In the genomic region with DNA sequence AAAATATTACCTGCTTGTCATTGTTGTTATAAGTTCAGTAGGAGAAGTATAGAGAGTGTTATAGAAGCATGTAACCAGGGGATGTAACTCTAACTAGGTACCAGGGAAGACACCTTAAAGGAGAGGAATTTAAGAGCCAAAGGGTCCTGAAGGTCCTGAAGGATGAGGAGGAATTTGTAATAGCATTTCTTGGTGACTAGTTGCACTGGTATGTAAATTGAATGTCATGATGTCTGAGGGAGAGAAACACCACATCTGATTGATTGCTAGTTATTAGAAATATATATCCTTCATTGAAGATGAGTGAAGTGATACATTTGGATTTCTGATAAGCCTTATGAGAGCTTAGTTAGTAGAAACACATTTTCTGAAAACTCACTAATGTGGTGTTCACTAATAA, we compare ENCODE assay signal across 20 cellular contexts.
DNase-seq lines count a peak whose midpoint lies in the region; ATAC-seq and TF ChIP-seq lines count a peak whose summit lies in the region.
"Had no signal": no experiment of that assay in that cellular context is flagged by ENCODE, and none has a peak within 500 bp of the region (broad histone marks: within the 10 kb centered on the region; RNA-seq: fewer than 3 reads in every experiment).

No MANE protein-coding gene starts in this region.

- no peak overlapping the region for H3K4me3 ChIP-seq in AG04450 (ENCODE audit: low read depth, low read length)
- H3K4me3 ChIP-seq: K562, Peyer's patch, SJCRH30 had no signal

- DNase-seq in AG04450 (ENCODE audit: low read depth, low spot score) (peak; percentile 6), GM03348 (ENCODE audit: low spot score) (peak; percentile 16), NCI-H226 (peak; percentile 6), kidney tubule cell (ENCODE audit: low spot score) (peak; percentile 8), HEK293T (ENCODE audit: extremely low spot score) (no peak)
- DNase-seq: ACHN, DMS53, NCI-H1092, NCI-H1436 treated with DMSO at 0.1 percent for 48 hours, NCI-H1930, NCI-H345, NCI-H524 treated with DMSO at 0.1 percent for 48 hours, NCI-H82, Peyer's patch, SJCRH30 had no signal

- H3K27ac ChIP-seq in AG04450 (ENCODE audit: low read depth, low read length): no peak overlapping the region
- H3K27ac ChIP-seq: 22Rv1, Peyer's patch, SJCRH30 had no signal

- no peaks in the 10 kb centered on the region for H3K27me3 ChIP-seq in AG04450 (ENCODE audit: control insufficient read depth, insufficient read depth, low read length)
- H3K27me3 ChIP-seq: Peyer's patch, SJCRH30 had no signal

- H3K9me3 ChIP-seq in AG04450 (ENCODE audit: control insufficient read depth, insufficient read depth, low read length): no peaks in the 10 kb centered on the region
- H3K9me3 ChIP-seq: Peyer's patch, SJCRH30 had no signal

- ATAC-seq in HG03460 (IDR thresholded peaks at IDR 0.05; ENCODE audit: unreplicated experiment) (no peak), GM18520 (IDR thresholded peaks at IDR 0.05; ENCODE audit: unreplicated experiment) (no peak), GM19452 (IDR thresholded peaks at IDR 0.05; ENCODE audit: unreplicated experiment) (no peak)
- ATAC-seq: K562 had no signal

- POLR2A ChIA-PET in AG04450 (lab: Yijun Ruan, JAX): no interaction called here
- POLR2A ChIA-PET in HEK293T (lab: Yijun Ruan, JAX): no interaction called here

- CTCF ChIA-PET in AG04450 (lab: Charles Lee): no interaction called here
- CTCF ChIA-PET in HEK293T (lab: Yijun Ruan, JAX): no interaction called here

- TF ChIP-seq CTCF in AG04450 (IDR thresholded peaks at IDR 0.05; ENCODE audit: low read depth, low read length): no peak

TF ChIP-seq in HEK293T, 16 proteins besides CTCF, POLR2A, EP300 and RAD21:
- TF ChIP-seq ELF4 (IDR thresholded peaks at IDR 0.05): no peak
- TF ChIP-seq FOXM1 (IDR thresholded peaks at IDR 0.05; ENCODE audit: borderline replicate concordance): no peak
- no peak for TF ChIP-seq FOXK2 (IDR thresholded peaks at IDR 0.05)
- no peak for TF ChIP-seq FOXA1 (IDR thresholded peaks at IDR 0.05)
